In genomic region chr6:29747688-29748250, GRCh38 we compare ENCODE assay signal across 9 cellular contexts. TPM values are rescaled to one million over a fixed set of nuclear protein-coding genes. Genes with fewer than 3 reads are reported as not detected.
DNase-seq lines count a peak whose midpoint lies in the region; ATAC-seq, FAIRE-seq and TF ChIP-seq lines count a peak whose summit lies in the region.
"Had no signal": no experiment of that assay in that cellular context is flagged by ENCODE, and none has a peak within 500 bp of the region (broad histone marks: within the 10 kb centered on the region; RNA-seq: fewer than 3 reads in every experiment).

No MANE protein-coding gene starts in this region.

- H2BK15ac ChIP-seq in H1 (ENCODE audit: low read length) = no peak overlapping the region

- H3K27me3 ChIP-seq in CD4-positive, CD25-positive, alpha-beta regulatory T cell (ENCODE audit: control insufficient read depth, insufficient read depth, low read length) = no peaks in the 10 kb centered on the region
- H3K27me3 ChIP-seq in MG63 (no peaks in the 10 kb centered on the region), H1 (replicated peaks in 1 of 4; ENCODE audit: control insufficient read depth in 3 of 4, extremely low read depth in 1 of 4, insufficient read depth in 3 of 4, low read length in 3 of 4) (peaks cover 11 to 52% (median 43%) of the 10 kb centered on the region in 4 experiments)

- H4K91ac ChIP-seq in H1 (replicated peaks; ENCODE audit: insufficient read length, low read length) = no peak overlapping the region

- peaks cover 0 to 6% of the 10 kb centered on the region in 2 experiments for H4K20me1 ChIP-seq in H1 (replicated peaks in 1 of 2; ENCODE audit: control insufficient read depth in 1 of 2, insufficient read depth in 2 of 2, low read length in 2 of 2)

- TF ChIP-seq EP300 in H1 (IDR thresholded peaks at IDR 0.05; ENCODE audit: borderline replicate concordance in 1 of 2, low read depth in 2 of 2, low read length in 2 of 2) = no peak

- 66% methylated on average over 8 of the region's 8 CpGs; no CpG with 5 or more reads in 1 of the 2 experiments for WGBS in H1 (ENCODE audit: extremely low coverage in 1 of 2, insufficient coverage in 1 of 2, insufficient read length in 1 of 2, insufficient replicate concordance in 2 of 2, low coverage in 1 of 2, low lambda C conversion rate in 2 of 2, missing lambda C conversion rate in 1 of 2), 2 experiments

- no peak overlapping the region for H2AK5ac ChIP-seq in H1 (ENCODE audit: low read depth, low read length)

- no peak overlapping the region for H4K8ac ChIP-seq in H1 (ENCODE audit: extremely low read depth, insufficient read depth, low read length)

- peaks cover 33% of the 10 kb centered on the region for H3K4me1 ChIP-seq in CD4-positive, CD25-positive, alpha-beta regulatory T cell (ENCODE audit: control insufficient read depth, insufficient read depth, low read length, poor library complexity, severe bottlenecking)
- H3K4me1 ChIP-seq in H1 (replicated peaks in 1 of 4; ENCODE audit: control insufficient read depth in 3 of 4, insufficient read depth in 4 of 4, low read length in 3 of 4) = peaks cover 0 to 15% (median 5%) of the 10 kb centered on the region in 4 experiments; a peak in 4 of 7 replicates

- H3K4me3 Mint-ChIP-seq in CD4-positive, CD25-positive, alpha-beta regulatory T cell = peak overlapping the region; percentile 91 to 98 (median 97)
- H3K4me3 Mint-ChIP-seq in neural crest cell = peak overlapping the region; percentile 88

- peaks cover 9% of the 10 kb centered on the region for H3K36me3 Mint-ChIP-seq in CD4-positive, CD25-positive, alpha-beta regulatory T cell
- H3K36me3 Mint-ChIP-seq in neural crest cell (ENCODE audit: low read depth) = no peaks in the 10 kb centered on the region

- H3K14ac ChIP-seq in H1 (ENCODE audit: insufficient read length) = no peak overlapping the region

- H4K5ac ChIP-seq in H1 (ENCODE audit: insufficient read length, low read depth, low read length) = no peak overlapping the region

- no peak overlapping the region for H3K23ac ChIP-seq in H1 (ENCODE audit: insufficient read length)

- CTCF ChIA-PET in H1 (lab: Charles Lee; ENCODE audit: partially characterized antibody) = interaction anchor here (0.6 to 8.6 kb wide), 9 partner anchors 10 to 270 kb away, joined by 3 to 88 read pairs (median 8); no protein-coding TSS in a partner anchor

- H3K4me1 Mint-ChIP-seq in CD4-positive, CD25-positive, alpha-beta regulatory T cell = peaks cover 6 to 53% (median 31%) of the 10 kb centered on the region in 4 donors
- H3K4me1 Mint-ChIP-seq in neural crest cell = peaks cover 21% of the 10 kb centered on the region

- H3K4me2 ChIP-seq in H1 (ENCODE audit: insufficient read depth in 1 of 2, low read depth in 2 of 2, low read length in 2 of 2) = peak overlapping the region; percentile 51 to 74

- H2AFZ ChIP-seq in H1 (ENCODE audit: low read length) = no peak overlapping the region; the same call in 1 of the 2 replicates

- H3K36me3 ChIP-seq in CD4-positive, CD25-positive, alpha-beta regulatory T cell (ENCODE audit: control insufficient read depth, insufficient read depth, low read length) = peaks cover 3% of the 10 kb centered on the region
- no peaks in the 10 kb centered on the region for H3K36me3 ChIP-seq in MG63
- H3K36me3 ChIP-seq in H1 (ENCODE audit: control insufficient read depth in 2 of 4, insufficient read depth in 4 of 4, low read length in 3 of 4) = no peaks in the 10 kb centered on the region

- peaks cover 4% of the 10 kb centered on the region; the same call in 1 of the 2 replicates for H3K79me1 ChIP-seq in H1 (ENCODE audit: low read depth, low read length)

- no peak for TF ChIP-seq POLR2A in H1 (IDR thresholded peaks at IDR 0.05; ENCODE audit: control extremely low read depth in 1 of 2, low read depth in 2 of 2, low read length in 2 of 2)

- no peak for TF ChIP-seq RAD21 in H1 (IDR thresholded peaks at IDR 0.05 in 1 of 2, conservative IDR thresholded peaks at IDR 0.05 in 1 of 2; ENCODE audit: low read depth in 2 of 2, low read length in 2 of 2)

- no peaks in the 10 kb centered on the region for H3K9me3 ChIP-seq in CD4-positive, CD25-positive, alpha-beta regulatory T cell (ENCODE audit: control insufficient read depth in 2 of 2, low read length in 2 of 2)
- H3K9me3 ChIP-seq in MG63 (no peaks in the 10 kb centered on the region), H1 (ENCODE audit: insufficient read depth in 2 of 2, low read depth in 1 of 2, low read length in 1 of 2) (no peaks in the 10 kb centered on the region)
- H3K9me3 ChIP-seq: mucosa of descending colon had no signal

- no peaks in the 10 kb centered on the region for H3K27me3 Mint-ChIP-seq in CD4-positive, CD25-positive, alpha-beta regulatory T cell
- peaks cover 76% of the 10 kb centered on the region for H3K27me3 Mint-ChIP-seq in neural crest cell (ENCODE audit: low read depth)

- H3K23me2 ChIP-seq in H1 (ENCODE audit: low read depth, low read length) = peaks cover 21% of the 10 kb centered on the region

- no peaks in the 10 kb centered on the region for H3K79me2 ChIP-seq in H1 (ENCODE audit: control insufficient read depth in 1 of 2, insufficient read depth in 2 of 2, low read length in 2 of 2)

- H2BK12ac ChIP-seq in H1 (ENCODE audit: low read depth, low read length) = no peak overlapping the region

- no peak overlapping the region for H2BK5ac ChIP-seq in H1 (ENCODE audit: low read depth, low read length)

- H2BK20ac ChIP-seq in H1 (ENCODE audit: low read length) = no peak overlapping the region

- no peak overlapping the region for H3K56ac ChIP-seq in H1 (replicated peaks; ENCODE audit: insufficient read length, low read depth, low read length)

- TF ChIP-seq CTCF in H1 (IDR thresholded peaks at IDR 0.05; ENCODE audit: control extremely low read depth in 1 of 3, insufficient read depth in 1 of 3, low read depth in 1 of 3, low read length in 3 of 3) (no peak), neural crest cell (conservative IDR thresholded peaks at IDR 0.05) (no peak)

- FAIRE-seq in H1 (lab: Jason Lieb, UNC) = no peak

- no peak for ATAC-seq in CD4-positive, CD25-positive, alpha-beta regulatory T cell (ENCODE audit: low read depth in 2 of 2)
- ATAC-seq in HG03457 (IDR thresholded peaks at IDR 0.05; ENCODE audit: unreplicated experiment) = no peak
- ATAC-seq in HG03520 (IDR thresholded peaks at IDR 0.05; ENCODE audit: unreplicated experiment) = no peak

- H3K4me3 ChIP-seq in CD4-positive, CD25-positive, alpha-beta regulatory T cell (ENCODE audit: low read depth, low read length) = peak overlapping the region; percentile 65
- H3K4me3 ChIP-seq in MG63 = peak overlapping the region; percentile 63
- H3K4me3 ChIP-seq in H1 (ENCODE audit: extremely low read depth in 1 of 4, insufficient read depth in 2 of 4, low read depth in 3 of 4, low read length in 4 of 4) = peak overlapping the region; percentile 45 to 76 (median 64)

- no peak overlapping the region for H3K27ac ChIP-seq in CD4-positive, CD25-positive, alpha-beta regulatory T cell (ENCODE audit: insufficient read depth, low read length, poor library complexity, severe bottlenecking)
- no peak overlapping the region for H3K27ac ChIP-seq in H1 (ENCODE audit: low read depth, low read length)

- H3K9me3 Mint-ChIP-seq in CD4-positive, CD25-positive, alpha-beta regulatory T cell = peaks cover 0 to 1% (median 0%) of the 10 kb centered on the region in 7 donors
- no peaks in the 10 kb centered on the region for H3K9me3 Mint-ChIP-seq in neural crest cell

- H2BK120ac ChIP-seq in H1 (replicated peaks; ENCODE audit: low read depth, low read length) = no peak overlapping the region

- no peak overlapping the region for H3K4ac ChIP-seq in H1 (replicated peaks; ENCODE audit: insufficient read length, low read depth, low read length)

- H3K27ac Mint-ChIP-seq in CD4-positive, CD25-positive, alpha-beta regulatory T cell = peak overlapping the region in 2 of 3 donors; percentile 94 to 96
- no peak overlapping the region for H3K27ac Mint-ChIP-seq in neural crest cell (ENCODE audit: unreplicated experiment)

- H3K18ac ChIP-seq in H1 (ENCODE audit: extremely low read depth, low read length) = no peak overlapping the region; the same call in 1 of the 2 replicates

- POLR2A ChIA-PET in H1 (lab: Charles Lee; ENCODE audit: partially characterized antibody) = interaction anchor here (0.7 to 3.5 kb wide), 8 partner anchors 10 to 150 kb away, joined by 3 to 15 read pairs (median 4); no protein-coding TSS in a partner anchor

- DNase-seq in CD4-positive, CD25-positive, alpha-beta regulatory T cell = no peak
- DNase-seq in MG63 = no peak
- DNase-seq in H1 (ENCODE audit: low read depth in 1 of 2, low spot score in 2 of 2) = no peak
- DNase-seq in neural crest cell (ENCODE audit: low read depth, low spot score) = no peak
- DNase-seq in mesenteric fat pad (ENCODE audit: low spot score) = no peak
- DNase-seq in NCI-H2107 treated with DMSO at 0.1 percent for 48 hours (lab: John Stamatoyannopoulos, UW; ENCODE audit: unreplicated experiment) = no peak

- H3K9ac ChIP-seq in H1 (replicated peaks in 1 of 4; ENCODE audit: extremely low read depth in 1 of 4, low read depth in 3 of 4, low read length in 3 of 4) = no peak overlapping the region

TF ChIP-seq in H1, 55 proteins besides CTCF, POLR2A, EP300 and RAD21 (continues in another document):
- TF ChIP-seq ATF3 (IDR thresholded peaks at IDR 0.05; ENCODE audit: insufficient read depth, low read depth, low read length) (no peak), CTBP2 (IDR thresholded peaks at IDR 0.05; ENCODE audit: borderline replicate concordance, insufficient read depth, insufficient read length, low read length) (no peak), CHD2 (IDR thresholded peaks at IDR 0.05; ENCODE audit: low read length) (no peak), SP1 (IDR thresholded peaks at IDR 0.05; ENCODE audit: low read depth, low read length) (no peak)

RNA-seq across cellular contexts. Expression of gene HLA-F, which starts 24.5 kb away (rescaled TPM):
- total RNA-seq in CD4-positive, CD25-positive, alpha-beta regulatory T cell = 1,143 TPM
- 100 to 1,000 TPM; 302 to 457 (median 429) TPM for polyA plus RNA-seq in CD4-positive, CD25-positive, alpha-beta regulatory T cell
- 8.0 and 12.9 TPM in 2 replicates for total RNA-seq in MG63 (2014; rRNA removed; shearing (Covaris generic); ENCODE audit: low replicate concordance)
- 6.5 and 9.6 TPM in 2 replicates for total RNA-seq in H1 (2021; fragmentation: NEBNext Ultra II Directional; extraction: Animal tissue kit (Norgen Biotek cat#: 25700))
- polyA plus RNA-seq in H1 (2011; rRNA removed) = 8.9 and 11.7 TPM in 2 replicates
- polyA plus RNA-seq in H1 (2011; cell fraction: cytosol; rRNA removed) = 13.2 TPM
- 32.8 TPM for polyA plus RNA-seq in H1 (2011; cell fraction: nucleus; rRNA removed)
- 7.1 to 15.9 TPM (median 12.2 TPM) in 4 replicates for polyA plus RNA-seq in H1 (2012, experiment 1 of 2)
- polyA plus RNA-seq in H1 (2012, experiment 2 of 2) = 9.8 TPM
- 21.2 TPM for polyA plus RNA-seq in H1 (2013, experiment 1 of 2)
- 21.4 TPM for polyA plus RNA-seq in H1 (2013, experiment 2 of 2)
- 3.5 and 4.5 TPM in 2 replicates for polyA minus RNA-seq in H1 (2011; rRNA and poly(A)+ RNA removed)
- not detected for polyA minus RNA-seq in H1 (2011; cell fraction: cytosol; rRNA and poly(A)+ RNA removed)
- 7.2 TPM for polyA minus RNA-seq in H1 (2011; cell fraction: nucleus; rRNA and poly(A)+ RNA removed)
- total RNA-seq in neural crest cell (0.98 and 1.4 TPM in 2 replicates), mesenteric fat pad (66.5 TPM)

Comparison
In these comparisons a context has a peak if more than half of its experiments do, and no peak if none do; other contexts are left out.
1. RNA of gene HLA-F, which starts 24.5 kb away (total RNA-seq): 1,143 TPM in CD4-positive, CD25-positive, alpha-beta regulatory T cell (single experiment); 66.5 TPM in mesenteric fat pad (single experiment), 6.5 to 9.6 TPM in H1, 8.0 to 12.9 TPM in MG63 and 0.98 to 1.4 TPM in neural crest cell; every median in the first group is over 10 times any median in the second.
2. Peak in every context shown above with its lines, with median percentiles within 50 percentile points of each other: H3K4me3 ChIP-seq.